In the genomic region with DNA sequence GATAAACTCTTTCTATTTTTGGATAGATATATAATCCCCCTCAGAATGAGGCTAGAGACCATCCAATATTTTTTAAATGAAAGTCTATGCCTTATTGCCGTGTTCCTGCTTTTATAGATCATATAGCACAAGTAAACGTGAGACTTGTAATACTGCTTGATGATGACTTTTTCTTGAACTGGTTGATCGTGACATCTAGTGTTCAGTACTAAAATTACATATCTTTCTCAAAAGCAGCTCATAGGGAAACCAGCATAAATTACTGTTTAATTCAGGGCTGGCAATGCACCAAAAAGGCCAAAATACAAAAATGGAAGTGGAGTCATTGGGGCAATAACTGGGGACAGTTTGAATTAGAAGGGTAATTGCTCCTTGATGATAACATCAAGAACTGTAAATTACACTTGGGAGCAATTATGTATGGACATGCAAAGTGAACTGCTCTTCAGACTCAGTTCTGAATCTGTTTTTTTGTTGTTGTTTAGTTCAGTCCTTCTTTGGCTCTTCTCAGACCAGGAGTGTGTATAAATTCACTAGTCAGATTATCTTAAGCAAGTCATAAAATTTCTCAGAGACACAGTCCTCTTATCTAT, we compare ENCODE assay signal across 8 cellular contexts.
DNase-seq lines count a peak whose midpoint lies in the region; ATAC-seq and TF ChIP-seq lines count a peak whose summit lies in the region.

No MANE protein-coding gene starts in this region.

- H3K27me3 Mint-ChIP-seq in glutamatergic neuron (ENCODE audit: unreplicated experiment) = no peaks in the 10 kb centered on the region
- peaks cover 0 to 14% of the 10 kb centered on the region in 2 donors for H3K27me3 Mint-ChIP-seq in T-cell

- TF ChIP-seq POLR2A in lower leg skin (IDR thresholded peaks at IDR 0.05) = no peak

- H3K27ac Mint-ChIP-seq in glutamatergic neuron (ENCODE audit: unreplicated experiment) (no peak overlapping the region), T-cell (no peak overlapping the region)

- TF ChIP-seq CTCF in glutamatergic neuron (IDR thresholded peaks at IDR 0.05; ENCODE audit: partially characterized antibody, unreplicated experiment) = peak; percentile 66
- TF ChIP-seq CTCF in lower leg skin (IDR thresholded peaks at IDR 0.05) = peak in 1 of 3 donors; percentile 49

- 1% methylated on average over 3 of the region's 3 CpGs for WGBS in lower leg skin, 2 donors

- H3K4me3 Mint-ChIP-seq in glutamatergic neuron (ENCODE audit: unreplicated experiment) (no peak overlapping the region), T-cell (no peak overlapping the region)

- H3K4me3 ChIP-seq in lower leg skin (ENCODE audit: low read depth, poor library complexity, severe bottlenecking) = no peak overlapping the region

- DNase-seq in GM04504 (ENCODE audit: low read depth) = peak; percentile 40
- peak; percentile 28 to 85 (median 40) for DNase-seq in NCI-H1417 (lab: John Stamatoyannopoulos, UW)
- DNase-seq in SW480 (ENCODE audit: low spot score) = peak; percentile 79
- DNase-seq in glutamatergic neuron = no peak
- DNase-seq in stromal cell of bone marrow (ENCODE audit: low read depth) = peak; percentile 54
- DNase-seq in posterior vena cava (ENCODE audit: low spot score) = no peak
- DNase-seq in lower leg skin (ENCODE audit: low spot score in 2 of 2) = no peak
- no peak for DNase-seq in T-cell

- POLR2A ChIA-PET in T-cell (lab: Charles Lee) = no interaction called here

- ATAC-seq in T-cell (replicated peaks in 1 of 4) = no peak

- intact Hi-C loops in posterior vena cava (cut with DNase I) = loop anchor here (2.0 to 5.0 kb wide), 3 partner anchors 318 to 543 kb away; a partner anchor contains a TSS
- intact Hi-C loops in lower leg skin (cut with DNase I; ENCODE audit: low total_unique reads) = loop anchor here (5.0 to 10.0 kb wide), 2 partner anchors 323 to 426 kb away; a partner anchor contains a TSS

- no peaks in the 10 kb centered on the region for H3K9me3 Mint-ChIP-seq in glutamatergic neuron (ENCODE audit: unreplicated experiment)
- H3K9me3 Mint-ChIP-seq in T-cell = peaks cover 0 to 3% (median 0%) of the 10 kb centered on the region in 3 donors

- H3K36me3 Mint-ChIP-seq in glutamatergic neuron (ENCODE audit: unreplicated experiment) (no peaks in the 10 kb centered on the region), T-cell (no peaks in the 10 kb centered on the region)

- CTCF ChIA-PET in T-cell (lab: Charles Lee) = interaction anchor here (0.6 to 2.8 kb wide), 3 partner anchors 53 to 614 kb away, joined by 4 to 18 read pairs (median 4); no protein-coding TSS in a partner anchor

- H3K4me1 Mint-ChIP-seq in glutamatergic neuron (ENCODE audit: low read depth, unreplicated experiment) (no peaks in the 10 kb centered on the region), T-cell (no peaks in the 10 kb centered on the region)

Comparison
In these comparisons a context has a peak if more than half of its experiments do, and no peak if none do; other contexts are left out.
1. DNase-seq: peak in GM04504 (single experiment), NCI-H1417 (3 of 3), SW480 (single experiment) and stromal cell of bone marrow (single experiment); none in glutamatergic neuron (single experiment), posterior vena cava (single experiment), lower leg skin (0 of 2) and T-cell (0 of 34).